25 cellular contexts compared by ENCODE assay signal in genomic region chr5:5069851-5070250, GRCh38.
"Had no signal": no experiment of that assay in that cellular context is flagged by ENCODE, and none has a peak within 500 bp of the region (broad histone marks: within the 10 kb centered on the region; RNA-seq: fewer than 3 reads in every experiment).

No MANE protein-coding gene starts in this region.

- H3K4me3 ChIP-seq: coronary artery, gastroesophageal sphincter, lower lobe of right lung, pancreas, sigmoid colon, testis, tibial artery had no signal

- H3K4me1 ChIP-seq: gastroesophageal sphincter, lower lobe of right lung, pancreas, sigmoid colon, testis had no signal

- H3K27ac ChIP-seq: coronary artery, gastroesophageal sphincter, lower lobe of right lung, pancreas, sigmoid colon, testis, tibial artery had no signal

- H3K27me3 ChIP-seq: gastroesophageal sphincter, pancreas, sigmoid colon, testis, tibial artery had no signal

- FAIRE-seq: pancreas had no signal

- H3K36me3 Mint-ChIP-seq: naive thymus-derived CD8-positive, alpha-beta T cell; stimulated activated effector memory CD8-positive, alpha-beta T cell treated with anti-CD3 and anti-CD28 coated beads, Interleukin-12 subunit alpha, Interleukin-12 subunit beta, amount 100 ng/mL, for 72 hours; type B pancreatic cell had no signal

- H3K36me3 ChIP-seq: gastroesophageal sphincter, lower lobe of right lung, pancreas, sigmoid colon, tibial artery had no signal

- H3K4me1 Mint-ChIP-seq: immature natural killer cell; naive thymus-derived CD8-positive, alpha-beta T cell; stimulated activated effector memory CD8-positive, alpha-beta T cell treated with anti-CD3 and anti-CD28 coated beads, Interleukin-12 subunit alpha, Interleukin-12 subunit beta, amount 100 ng/mL, for 72 hours had no signal

- H3K9me3 ChIP-seq: gastroesophageal sphincter, lower lobe of right lung, pancreas, sigmoid colon, testis, tibial artery had no signal

- H3K9me3 Mint-ChIP-seq: type B pancreatic cell had no signal

- DNase-seq: dermis blood vessel endothelial cell; effector memory CD4-positive, alpha-beta T cell; foreskin fibroblast; glutamatergic neuron; hypothalamus; immature natural killer cell; islet precursor cell; kidney glomerular epithelial cell; left ventricle myocardium superior; lower lobe of right lung; naive thymus-derived CD8-positive, alpha-beta T cell; nephron progenitor cell; occipital lobe; pancreas; sigmoid colon; stimulated activated CD4-positive, alpha-beta T cell treated with anti-CD3 and anti-CD28 coated beads, Interleukin-2, amount 100 ng/mL, for 24 hours; stimulated activated CD4-positive, alpha-beta T cell treated with anti-CD3 and anti-CD28 coated beads, Interleukin-4, amount 100 ng/mL, for 24 hours; stimulated activated naive CD4-positive, alpha-beta T cell treated with Interleukin-2 at 50 U/mL for 16 hours; substantia nigra; testis; tibial artery had no signal

- H3K27ac Mint-ChIP-seq: immature natural killer cell; naive thymus-derived CD8-positive, alpha-beta T cell; nephron progenitor cell; stimulated activated effector memory CD8-positive, alpha-beta T cell treated with anti-CD3 and anti-CD28 coated beads, Interleukin-12 subunit alpha, Interleukin-12 subunit beta, amount 100 ng/mL, for 72 hours; type B pancreatic cell had no signal

- H3K4me3 Mint-ChIP-seq: immature natural killer cell; naive thymus-derived CD8-positive, alpha-beta T cell; nephron progenitor cell; stimulated activated effector memory CD8-positive, alpha-beta T cell treated with anti-CD3 and anti-CD28 coated beads, Interleukin-12 subunit alpha, Interleukin-12 subunit beta, amount 100 ng/mL, for 72 hours; type B pancreatic cell had no signal

- ATAC-seq: gastroesophageal sphincter; left ventricle myocardium superior; lower lobe of right lung; naive thymus-derived CD8-positive, alpha-beta T cell; pancreas; stimulated activated effector memory CD8-positive, alpha-beta T cell treated with anti-CD3 and anti-CD28 coated beads, Interleukin-12 subunit alpha, Interleukin-12 subunit beta, amount 100 ng/mL, for 72 hours had no signal
